1 cellular context compared by ENCODE assay signal in the genomic region with DNA sequence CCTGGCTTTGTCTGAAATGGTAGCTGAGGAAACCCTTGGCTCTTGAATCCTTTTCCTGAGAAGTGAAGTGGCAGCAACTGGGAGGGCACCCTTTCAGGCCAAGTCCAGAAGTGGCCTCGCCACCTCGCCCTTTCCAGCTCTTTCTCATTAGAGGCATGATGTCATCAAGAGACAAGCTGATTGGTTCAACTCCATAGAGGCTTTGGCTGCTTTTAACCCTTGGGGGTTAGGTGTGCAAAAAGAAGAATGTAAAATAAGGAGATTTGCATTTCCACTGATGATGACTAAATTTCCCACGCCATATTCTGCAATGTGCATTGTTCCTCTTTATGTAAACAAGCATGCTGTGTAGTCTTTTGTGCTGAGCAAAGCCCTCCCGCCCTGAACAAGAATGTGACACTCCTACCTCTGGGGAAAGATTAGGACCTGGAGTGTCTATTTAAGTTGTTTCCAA.
TF ChIP-seq lines count a peak whose summit lies in the region.

No MANE protein-coding gene starts in this region.

TF ChIP-seq in HepG2, 621 proteins besides CTCF, POLR2A, EP300 and RAD21 (continued from another document):
- TF ChIP-seq, protein P1, sequence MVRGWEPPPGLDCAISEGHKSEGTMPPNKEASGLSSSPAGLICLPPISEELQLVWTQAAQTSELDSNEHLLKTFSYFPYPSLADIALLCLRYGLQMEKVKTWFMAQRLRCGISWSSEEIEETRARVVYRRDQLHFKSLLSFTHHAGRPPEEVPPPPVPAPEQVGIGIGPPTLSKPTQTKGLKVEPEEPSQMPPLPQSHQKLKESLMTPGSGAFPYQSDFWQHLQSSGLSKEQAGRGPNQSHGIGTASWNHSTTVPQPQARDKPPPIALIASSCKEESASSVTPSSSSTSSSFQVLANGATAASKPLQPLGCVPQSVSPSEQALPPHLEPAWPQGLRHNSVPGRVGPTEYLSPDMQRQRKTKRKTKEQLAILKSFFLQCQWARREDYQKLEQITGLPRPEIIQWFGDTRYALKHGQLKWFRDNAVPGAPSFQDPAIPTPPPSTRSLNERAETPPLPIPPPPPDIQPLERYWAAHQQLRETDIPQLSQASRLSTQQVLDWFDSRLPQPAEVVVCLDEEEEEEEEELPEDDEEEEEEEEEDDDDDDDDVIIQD (CRISPR knock-in tag; IDR thresholded peaks at IDR 0.05; ENCODE audit: low read depth), result no peak
- TF ChIP-seq KLF16 (CRISPR knock-in tag; IDR thresholded peaks at IDR 0.05) (no peak), ZNF282 (IDR thresholded peaks at IDR 0.05; ENCODE audit: partially characterized antibody) (no peak), ZNF775 (CRISPR knock-in tag; IDR thresholded peaks at IDR 0.05; ENCODE audit: borderline replicate concordance) (no peak), ZNF468 (CRISPR knock-in tag; IDR thresholded peaks at IDR 0.05) (no peak), SP4 (CRISPR knock-in tag; IDR thresholded peaks at IDR 0.05) (no peak), ATF7 (IDR thresholded peaks at IDR 0.05) (peak; percentile 85), ATF7 (CRISPR knock-in tag; IDR thresholded peaks at IDR 0.05) (no peak), REXO4 (CRISPR knock-in tag; IDR thresholded peaks at IDR 0.05; ENCODE audit: borderline replicate concordance) (no peak), SP5 (CRISPR knock-in tag; IDR thresholded peaks at IDR 0.05; ENCODE audit: borderline replicate concordance, low read depth) (no peak), NPAS2 (CRISPR knock-in tag; IDR thresholded peaks at IDR 0.05; ENCODE audit: borderline replicate concordance) (no peak), ATM (IDR thresholded peaks at IDR 0.05; ENCODE audit: borderline replicate concordance) (no peak), EED (CRISPR knock-in tag; IDR thresholded peaks at IDR 0.05) (no peak), SYNCRIP (IDR thresholded peaks at IDR 0.05; ENCODE audit: insufficient read depth, low read depth, low read length) (no peak), ZFP36 (IDR thresholded peaks at IDR 0.05; ENCODE audit: borderline replicate concordance, low read depth, low read length, partially characterized antibody) (no peak), ZKSCAN1 (IDR thresholded peaks at IDR 0.05; ENCODE audit: low read length) (no peak), ARID2 (CRISPR knock-in tag; IDR thresholded peaks at IDR 0.05; ENCODE audit: borderline replicate concordance) (no peak), ARID4A (CRISPR knock-in tag; IDR thresholded peaks at IDR 0.05; ENCODE audit: borderline replicate concordance) (no peak), SOX13 (IDR thresholded peaks at IDR 0.05) (no peak), SOX13 (CRISPR knock-in tag; conservative IDR thresholded peaks at IDR 0.05 in 1 of 2, IDR thresholded peaks at IDR 0.05 in 1 of 2) (0 out of 4 replicates have a peak, but pooled peaks of 1 of the 2 experiments have one; percentile 21), SKI (IDR thresholded peaks at IDR 0.05; ENCODE audit: partially characterized antibody) (no peak), ZNF772 (CRISPR knock-in tag; IDR thresholded peaks at IDR 0.05) (no peak), ZNF652 (CRISPR knock-in tag; IDR thresholded peaks at IDR 0.05; ENCODE audit: borderline replicate concordance, low read depth) (peak; percentile 84), ZNF101 (CRISPR knock-in tag; IDR thresholded peaks at IDR 0.05; ENCODE audit: borderline replicate concordance, low read depth) (no peak), FOXA1 (IDR thresholded peaks at IDR 0.05) (no peak), FOXA1 (CRISPR knock-in tag; IDR thresholded peaks at IDR 0.05) (peak; percentile 42; the same call in 1 of the 2 replicates), FOXA3 (CRISPR knock-in tag; IDR thresholded peaks at IDR 0.05) (peak; percentile 32; the same call in 1 of the 2 replicates), ZNF773 (CRISPR knock-in tag; IDR thresholded peaks at IDR 0.05; ENCODE audit: borderline replicate concordance) (no peak), ATF2 (CRISPR knock-in tag; IDR thresholded peaks at IDR 0.05) (peak; percentile 49; the same call in 1 of the 2 replicates), ARNT2 (CRISPR knock-in tag; IDR thresholded peaks at IDR 0.05; ENCODE audit: low read depth) (no peak)
- TF ChIP-seq, protein P2, sequence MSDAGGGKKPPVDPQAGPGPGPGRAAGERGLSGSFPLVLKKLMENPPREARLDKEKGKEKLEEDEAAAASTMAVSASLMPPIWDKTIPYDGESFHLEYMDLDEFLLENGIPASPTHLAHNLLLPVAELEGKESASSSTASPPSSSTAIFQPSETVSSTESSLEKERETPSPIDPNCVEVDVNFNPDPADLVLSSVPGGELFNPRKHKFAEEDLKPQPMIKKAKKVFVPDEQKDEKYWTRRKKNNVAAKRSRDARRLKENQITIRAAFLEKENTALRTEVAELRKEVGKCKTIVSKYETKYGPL (CRISPR knock-in tag; IDR thresholded peaks at IDR 0.05), result no peak
- TF ChIP-seq, protein P3, sequence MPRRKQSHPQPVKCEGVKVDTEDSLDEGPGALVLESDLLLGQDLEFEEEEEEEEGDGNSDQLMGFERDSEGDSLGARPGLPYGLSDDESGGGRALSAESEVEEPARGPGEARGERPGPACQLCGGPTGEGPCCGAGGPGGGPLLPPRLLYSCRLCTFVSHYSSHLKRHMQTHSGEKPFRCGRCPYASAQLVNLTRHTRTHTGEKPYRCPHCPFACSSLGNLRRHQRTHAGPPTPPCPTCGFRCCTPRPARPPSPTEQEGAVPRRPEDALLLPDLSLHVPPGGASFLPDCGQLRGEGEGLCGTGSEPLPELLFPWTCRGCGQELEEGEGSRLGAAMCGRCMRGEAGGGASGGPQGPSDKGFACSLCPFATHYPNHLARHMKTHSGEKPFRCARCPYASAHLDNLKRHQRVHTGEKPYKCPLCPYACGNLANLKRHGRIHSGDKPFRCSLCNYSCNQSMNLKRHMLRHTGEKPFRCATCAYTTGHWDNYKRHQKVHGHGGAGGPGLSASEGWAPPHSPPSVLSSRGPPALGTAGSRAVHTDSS (CRISPR knock-in tag; conservative IDR thresholded peaks at IDR 0.05), result no peak
- TF ChIP-seq, protein P4, sequence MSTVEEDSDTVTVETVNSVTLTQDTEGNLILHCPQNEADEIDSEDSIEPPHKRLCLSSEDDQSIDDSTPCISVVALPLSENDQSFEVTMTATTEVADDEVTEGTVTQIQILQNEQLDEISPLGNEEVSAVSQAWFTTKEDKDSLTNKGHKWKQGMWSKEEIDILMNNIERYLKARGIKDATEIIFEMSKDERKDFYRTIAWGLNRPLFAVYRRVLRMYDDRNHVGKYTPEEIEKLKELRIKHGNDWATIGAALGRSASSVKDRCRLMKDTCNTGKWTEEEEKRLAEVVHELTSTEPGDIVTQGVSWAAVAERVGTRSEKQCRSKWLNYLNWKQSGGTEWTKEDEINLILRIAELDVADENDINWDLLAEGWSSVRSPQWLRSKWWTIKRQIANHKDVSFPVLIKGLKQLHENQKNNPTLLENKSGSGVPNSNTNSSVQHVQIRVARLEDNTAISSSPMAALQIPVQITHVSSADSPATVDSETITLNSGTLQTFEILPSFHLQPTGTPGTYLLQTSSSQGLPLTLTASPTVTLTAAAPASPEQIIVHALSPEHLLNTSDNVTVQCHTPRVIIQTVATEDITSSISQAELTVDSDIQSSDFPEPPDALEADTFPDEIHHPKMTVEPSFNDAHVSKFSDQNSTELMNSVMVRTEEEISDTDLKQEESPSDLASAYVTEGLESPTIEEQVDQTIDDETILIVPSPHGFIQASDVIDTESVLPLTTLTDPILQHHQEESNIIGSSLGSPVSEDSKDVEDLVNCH (CRISPR knock-in tag; IDR thresholded peaks at IDR 0.05), result no peak
- TF ChIP-seq, protein P5, sequence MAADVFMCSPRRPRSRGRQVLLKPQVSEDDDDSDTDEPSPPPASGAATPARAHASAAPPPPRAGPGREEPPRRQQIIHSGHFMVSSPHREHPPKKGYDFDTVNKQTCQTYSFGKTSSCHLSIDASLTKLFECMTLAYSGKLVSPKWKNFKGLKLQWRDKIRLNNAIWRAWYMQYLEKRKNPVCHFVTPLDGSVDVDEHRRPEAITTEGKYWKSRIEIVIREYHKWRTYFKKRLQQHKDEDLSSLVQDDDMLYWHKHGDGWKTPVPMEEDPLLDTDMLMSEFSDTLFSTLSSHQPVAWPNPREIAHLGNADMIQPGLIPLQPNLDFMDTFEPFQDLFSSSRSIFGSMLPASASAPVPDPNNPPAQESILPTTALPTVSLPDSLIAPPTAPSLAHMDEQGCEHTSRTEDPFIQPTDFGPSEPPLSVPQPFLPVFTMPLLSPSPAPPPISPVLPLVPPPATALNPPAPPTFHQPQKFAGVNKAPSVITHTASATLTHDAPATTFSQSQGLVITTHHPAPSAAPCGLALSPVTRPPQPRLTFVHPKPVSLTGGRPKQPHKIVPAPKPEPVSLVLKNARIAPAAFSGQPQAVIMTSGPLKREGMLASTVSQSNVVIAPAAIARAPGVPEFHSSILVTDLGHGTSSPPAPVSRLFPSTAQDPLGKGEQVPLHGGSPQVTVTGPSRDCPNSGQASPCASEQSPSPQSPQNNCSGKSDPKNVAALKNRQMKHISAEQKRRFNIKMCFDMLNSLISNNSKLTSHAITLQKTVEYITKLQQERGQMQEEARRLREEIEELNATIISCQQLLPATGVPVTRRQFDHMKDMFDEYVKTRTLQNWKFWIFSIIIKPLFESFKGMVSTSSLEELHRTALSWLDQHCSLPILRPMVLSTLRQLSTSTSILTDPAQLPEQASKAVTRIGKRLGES (CRISPR knock-in tag; IDR thresholded peaks at IDR 0.05; ENCODE audit: borderline replicate concordance), result no peak
- TF ChIP-seq, protein P6, sequence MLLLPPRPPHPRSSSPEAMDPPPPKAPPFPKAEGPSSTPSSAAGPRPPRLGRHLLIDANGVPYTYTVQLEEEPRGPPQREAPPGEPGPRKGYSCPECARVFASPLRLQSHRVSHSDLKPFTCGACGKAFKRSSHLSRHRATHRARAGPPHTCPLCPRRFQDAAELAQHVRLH (CRISPR knock-in tag; IDR thresholded peaks at IDR 0.05; ENCODE audit: borderline replicate concordance, low read depth), result no peak
TF ChIP-seq in HepG2: peak in this region for 6.
